In genomic region chr2:62713837-62714236, GRCh38 we compare ENCODE assay signal across 18 cellular contexts.
"Had no signal": no experiment of that assay in that cellular context is flagged by ENCODE, and none has a peak within 500 bp of the region (broad histone marks: within the 10 kb centered on the region; RNA-seq: fewer than 3 reads in every experiment).

No MANE protein-coding gene starts in this region.

- DNase-seq: activated CD4-positive, CD25-positive, alpha-beta regulatory T cell; activated effector memory CD4-positive, alpha-beta T cell treated with Interleukin-2 at 50 U/mL for 16 hours; activated T-cell treated with anti-CD3 and anti-CD28 coated beads, Interleukin-2, amount 50 U/mL, for 1 hour; anterior cingulate cortex; effector CD4-positive, alpha-beta T cell; foreskin fibroblast; heart left ventricle; left lung; mesenchymal stem cell; nephron progenitor cell; sigmoid colon; stimulated activated CD4-positive, alpha-beta T cell treated with anti-CD3 and anti-CD28 coated beads, Interleukin-2, amount 100 ng/mL, for 24 hours; stimulated activated naive B cell treated with anti-CD40 and anti-IgM and Interleukin-4, amounts not matched to agents 10 μg/mL and 1 μg/mL and 100 μg/mL, for 72 hours; substantia nigra; T-helper 17 cell; transverse colon had no signal

- H3K27me3 ChIP-seq: heart left ventricle, left lung, sigmoid colon, transverse colon had no signal

- ATAC-seq: heart left ventricle; left lung; stimulated activated naive B cell treated with anti-CD40 and anti-IgM and Interleukin-4, amounts not matched to agents 10 μg/mL and 1 μg/mL and 100 μg/mL, for 72 hours; T-helper 17 cell had no signal

- FAIRE-seq: colon, endothelial cell of umbilical vein had no signal

- H3K4me3 ChIP-seq: heart left ventricle, left lung, sigmoid colon, transverse colon had no signal

- H3K9me3 ChIP-seq: heart left ventricle, left lung, sigmoid colon, transverse colon had no signal

- H3K36me3 ChIP-seq: sigmoid colon, transverse colon had no signal

- H3K27ac ChIP-seq: heart left ventricle, left lung, transverse colon had no signal
